In the genomic region with DNA sequence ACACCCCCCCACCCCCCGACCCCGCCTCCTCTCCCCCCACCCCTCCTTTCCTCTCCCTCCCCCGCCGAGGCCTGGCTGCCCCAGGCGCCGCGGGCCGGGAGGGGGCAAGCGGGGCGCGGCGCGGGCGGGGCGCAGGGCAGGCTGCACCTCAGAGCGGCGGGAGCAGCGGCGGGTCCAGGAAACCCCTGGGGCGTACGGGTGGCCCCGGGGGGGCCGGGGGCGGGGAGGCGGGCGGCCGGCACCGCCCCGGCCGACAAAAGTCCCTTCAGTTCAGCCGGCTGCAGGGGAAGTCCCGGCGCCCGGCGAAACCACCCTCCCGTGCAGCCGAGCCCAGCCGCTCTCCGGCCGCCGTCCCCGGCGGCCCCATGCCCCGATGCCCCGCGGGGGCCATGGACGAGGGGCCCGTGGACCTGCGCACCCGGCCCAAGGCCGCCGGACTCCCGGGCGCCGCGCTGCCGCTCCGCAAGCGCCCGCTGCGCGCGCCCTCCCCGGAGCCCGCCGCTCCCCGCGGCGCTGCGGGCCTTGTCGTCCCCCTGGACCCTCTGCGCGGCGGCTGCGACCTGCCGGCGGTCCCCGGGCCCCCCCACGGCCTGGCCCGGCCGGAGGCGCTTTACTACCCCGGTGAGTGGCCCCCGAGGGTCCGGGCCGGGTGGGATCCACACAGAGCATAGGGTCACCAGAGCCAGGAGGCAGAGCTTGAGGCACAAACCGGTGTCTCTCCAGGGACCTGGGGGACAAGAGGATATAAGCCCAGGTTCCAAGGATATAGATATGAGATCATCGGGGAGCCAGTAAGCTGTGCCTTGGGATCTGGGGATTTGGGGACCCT, we compare ENCODE assay signal across 8 cellular contexts. TPM values are rescaled to one million over a fixed set of nuclear protein-coding genes. Genes with fewer than 3 reads are reported as not detected.
DNase-seq lines count a peak whose midpoint lies in the region; TF ChIP-seq lines count a peak whose summit lies in the region.

A gene with protein sequence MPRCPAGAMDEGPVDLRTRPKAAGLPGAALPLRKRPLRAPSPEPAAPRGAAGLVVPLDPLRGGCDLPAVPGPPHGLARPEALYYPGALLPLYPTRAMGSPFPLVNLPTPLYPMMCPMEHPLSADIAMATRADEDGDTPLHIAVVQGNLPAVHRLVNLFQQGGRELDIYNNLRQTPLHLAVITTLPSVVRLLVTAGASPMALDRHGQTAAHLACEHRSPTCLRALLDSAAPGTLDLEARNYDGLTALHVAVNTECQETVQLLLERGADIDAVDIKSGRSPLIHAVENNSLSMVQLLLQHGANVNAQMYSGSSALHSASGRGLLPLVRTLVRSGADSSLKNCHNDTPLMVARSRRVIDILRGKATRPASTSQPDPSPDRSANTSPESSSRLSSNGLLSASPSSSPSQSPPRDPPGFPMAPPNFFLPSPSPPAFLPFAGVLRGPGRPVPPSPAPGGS (plus strand): TSS at position 283 of the 829 bp plus-strand sequence. CDS start 83 bp downstream, at position 366.

- H3K4me1 ChIP-seq in liver (ENCODE audit: control insufficient read depth in 4 of 4, insufficient read depth in 4 of 4, low read length in 3 of 4), result peaks cover 15 to 63% (median 38%) of the 10 kb centered on the region in 4 donors

- peaks cover 6 to 17% (median 9%) of the 10 kb centered on the region in 4 donors for H3K36me3 ChIP-seq in liver (ENCODE audit: control insufficient read depth in 4 of 4, insufficient read depth in 3 of 4, low read depth in 1 of 4, low read length in 3 of 4)

- peak within 1 kb of the TSS; percentile 98 to 99 for H3K9ac ChIP-seq in liver (ENCODE audit: low read depth in 1 of 2, low read length in 2 of 2)

- DNase-seq in NCI-H345 (lab: John Stamatoyannopoulos, UW) (peak; percentile 23), NCI-H345 treated with DMSO at 0.1 percent for 48 hours (lab: John Stamatoyannopoulos, UW; ENCODE audit: unreplicated experiment) (no peak), HT-29 (ENCODE audit: low spot score) (peak; percentile 83), choroid plexus epithelial cell (ENCODE audit: low read depth) (no peak), ecto neural progenitor cell (ENCODE audit: low spot score) (no peak)
- DNase-seq in activated CD4-positive, CD25-positive, alpha-beta regulatory T cell treated with anti-CD3 and anti-CD28 coated beads, Interleukin-2, amount 50 U/mL, for 16 hours (ENCODE audit: low read depth, low spot score), result peak; percentile 52
- DNase-seq in stimulated activated CD4-positive, alpha-beta T cell treated with anti-CD3 and anti-CD28 coated beads, TNF-alpha, amount 100 ng/mL, for 1 hour (ENCODE audit: low read depth in 3 of 3, low spot score in 1 of 3), result peak; percentile 42 to 75 (median 67)

- H3K27me3 ChIP-seq in liver (ENCODE audit: control insufficient read depth in 4 of 4, insufficient read depth in 4 of 4, low read length in 3 of 4), result no peaks in the 10 kb centered on the region

- no peak for TF ChIP-seq RAD21 in liver (IDR thresholded peaks at IDR 0.05)

- WGBS in liver, result under 1% methylated on average over 88 of the region's 88 CpGs

- H3K9me3 ChIP-seq in liver (ENCODE audit: control insufficient read depth in 4 of 4, low read length in 3 of 4), result no peaks in the 10 kb centered on the region

- H3K4me3 ChIP-seq in choroid plexus epithelial cell (ENCODE audit: low read depth, low read length) (peak within 1 kb of the TSS; percentile 70), liver (ENCODE audit: low read depth in 1 of 3, low read length in 3 of 3) (peak within 1 kb of the TSS; percentile 93 to 98 (median 96))

- H3K27ac ChIP-seq in liver (ENCODE audit: low read depth in 1 of 2, low read length in 2 of 2), result peak within 1 kb of the TSS; percentile 94 to 99

- no peak for TF ChIP-seq CTCF in choroid plexus epithelial cell (conservative IDR thresholded peaks at IDR 0.05; ENCODE audit: low read depth, low read length)
- TF ChIP-seq CTCF in liver (IDR thresholded peaks at IDR 0.05; ENCODE audit: low read depth, low read length, missing input control), result no peak

TF ChIP-seq in liver, 16 proteins besides CTCF, POLR2A, EP300 and RAD21:
- TF ChIP-seq, protein P1, sequence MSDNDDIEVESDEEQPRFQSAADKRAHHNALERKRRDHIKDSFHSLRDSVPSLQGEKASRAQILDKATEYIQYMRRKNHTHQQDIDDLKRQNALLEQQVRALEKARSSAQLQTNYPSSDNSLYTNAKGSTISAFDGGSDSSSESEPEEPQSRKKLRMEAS (IDR thresholded peaks at IDR 0.05), result no peak
- TF ChIP-seq GABPA (IDR thresholded peaks at IDR 0.05 in 1 of 2, conservative IDR thresholded peaks at IDR 0.05 in 1 of 2) (no peak), YY1 (IDR thresholded peaks at IDR 0.05) (no peak), SP1 (IDR thresholded peaks at IDR 0.05) (no peak), FOXA1 (IDR thresholded peaks at IDR 0.05) (no peak), RXRA (IDR thresholded peaks at IDR 0.05) (no peak), FOXA2 (IDR thresholded peaks at IDR 0.05) (no peak), HNF4A (conservative IDR thresholded peaks at IDR 0.05) (no peak), NR2F2 (IDR thresholded peaks at IDR 0.05) (no peak), EGR1 (IDR thresholded peaks at IDR 0.05; ENCODE audit: low read depth in 2 of 2) (no peak), HNF4G (IDR thresholded peaks at IDR 0.05) (no peak), JUND (IDR thresholded peaks at IDR 0.05) (no peak), TAF1 (conservative IDR thresholded peaks at IDR 0.05) (no peak)
- TF ChIP-seq, protein P2, sequence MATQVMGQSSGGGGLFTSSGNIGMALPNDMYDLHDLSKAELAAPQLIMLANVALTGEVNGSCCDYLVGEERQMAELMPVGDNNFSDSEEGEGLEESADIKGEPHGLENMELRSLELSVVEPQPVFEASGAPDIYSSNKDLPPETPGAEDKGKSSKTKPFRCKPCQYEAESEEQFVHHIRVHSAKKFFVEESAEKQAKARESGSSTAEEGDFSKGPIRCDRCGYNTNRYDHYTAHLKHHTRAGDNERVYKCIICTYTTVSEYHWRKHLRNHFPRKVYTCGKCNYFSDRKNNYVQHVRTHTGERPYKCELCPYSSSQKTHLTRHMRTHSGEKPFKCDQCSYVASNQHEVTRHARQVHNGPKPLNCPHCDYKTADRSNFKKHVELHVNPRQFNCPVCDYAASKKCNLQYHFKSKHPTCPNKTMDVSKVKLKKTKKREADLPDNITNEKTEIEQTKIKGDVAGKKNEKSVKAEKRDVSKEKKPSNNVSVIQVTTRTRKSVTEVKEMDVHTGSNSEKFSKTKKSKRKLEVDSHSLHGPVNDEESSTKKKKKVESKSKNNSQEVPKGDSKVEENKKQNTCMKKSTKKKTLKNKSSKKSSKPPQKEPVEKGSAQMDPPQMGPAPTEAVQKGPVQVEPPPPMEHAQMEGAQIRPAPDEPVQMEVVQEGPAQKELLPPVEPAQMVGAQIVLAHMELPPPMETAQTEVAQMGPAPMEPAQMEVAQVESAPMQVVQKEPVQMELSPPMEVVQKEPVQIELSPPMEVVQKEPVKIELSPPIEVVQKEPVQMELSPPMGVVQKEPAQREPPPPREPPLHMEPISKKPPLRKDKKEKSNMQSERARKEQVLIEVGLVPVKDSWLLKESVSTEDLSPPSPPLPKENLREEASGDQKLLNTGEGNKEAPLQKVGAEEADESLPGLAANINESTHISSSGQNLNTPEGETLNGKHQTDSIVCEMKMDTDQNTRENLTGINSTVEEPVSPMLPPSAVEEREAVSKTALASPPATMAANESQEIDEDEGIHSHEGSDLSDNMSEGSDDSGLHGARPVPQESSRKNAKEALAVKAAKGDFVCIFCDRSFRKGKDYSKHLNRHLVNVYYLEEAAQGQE (IDR thresholded peaks at IDR 0.05), result no peak
- TF ChIP-seq, protein P3, sequence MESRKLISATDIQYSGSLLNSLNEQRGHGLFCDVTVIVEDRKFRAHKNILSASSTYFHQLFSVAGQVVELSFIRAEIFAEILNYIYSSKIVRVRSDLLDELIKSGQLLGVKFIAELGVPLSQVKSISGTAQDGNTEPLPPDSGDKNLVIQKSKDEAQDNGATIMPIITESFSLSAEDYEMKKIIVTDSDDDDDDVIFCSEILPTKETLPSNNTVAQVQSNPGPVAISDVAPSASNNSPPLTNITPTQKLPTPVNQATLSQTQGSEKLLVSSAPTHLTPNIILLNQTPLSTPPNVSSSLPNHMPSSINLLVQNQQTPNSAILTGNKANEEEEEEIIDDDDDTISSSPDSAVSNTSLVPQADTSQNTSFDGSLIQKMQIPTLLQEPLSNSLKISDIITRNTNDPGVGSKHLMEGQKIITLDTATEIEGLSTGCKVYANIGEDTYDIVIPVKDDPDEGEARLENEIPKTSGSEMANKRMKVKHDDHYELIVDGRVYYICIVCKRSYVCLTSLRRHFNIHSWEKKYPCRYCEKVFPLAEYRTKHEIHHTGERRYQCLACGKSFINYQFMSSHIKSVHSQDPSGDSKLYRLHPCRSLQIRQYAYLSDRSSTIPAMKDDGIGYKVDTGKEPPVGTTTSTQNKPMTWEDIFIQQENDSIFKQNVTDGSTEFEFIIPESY (IDR thresholded peaks at IDR 0.05), result no peak
- TF ChIP-seq, protein P4, sequence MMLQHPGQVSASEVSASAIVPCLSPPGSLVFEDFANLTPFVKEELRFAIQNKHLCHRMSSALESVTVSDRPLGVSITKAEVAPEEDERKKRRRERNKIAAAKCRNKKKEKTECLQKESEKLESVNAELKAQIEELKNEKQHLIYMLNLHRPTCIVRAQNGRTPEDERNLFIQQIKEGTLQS (IDR thresholded peaks at IDR 0.05), result no peak

RNA-seq across cellular contexts. Expression of the gene that starts here (rescaled TPM):
- total RNA-seq in HT-29 (2014; rRNA removed; shearing (Covaris generic)), result 39.1 and 50.6 TPM in 2 replicates
- total RNA-seq in liver, result 10 to 100 TPM in 1 of 2 donors, 1 to 10 TPM in 1; 4.5 to 29.1 TPM
- 10 to 100 TPM; 10.3 to 63.6 TPM for polyA plus RNA-seq in liver

Comparison
In these comparisons a context has a peak if more than half of its experiments do, and no peak if none do; other contexts are left out.
1. DNase-seq: peak in NCI-H345 (single experiment), HT-29 (single experiment), activated CD4-positive, CD25-positive, alpha-beta regulatory T cell treated with anti-CD3 and anti-CD28 coated beads, Interleukin-2, amount 50 U/mL, for 16 hours (single experiment) and stimulated activated CD4-positive, alpha-beta T cell treated with anti-CD3 and anti-CD28 coated beads, TNF-alpha, amount 100 ng/mL, for 1 hour (3 of 3); none in NCI-H345 treated with DMSO at 0.1 percent for 48 hours (single experiment), choroid plexus epithelial cell (single experiment) and ecto neural progenitor cell (single experiment).